Comparison of ENCODE assay signal across 1 cellular context in the genomic region with DNA sequence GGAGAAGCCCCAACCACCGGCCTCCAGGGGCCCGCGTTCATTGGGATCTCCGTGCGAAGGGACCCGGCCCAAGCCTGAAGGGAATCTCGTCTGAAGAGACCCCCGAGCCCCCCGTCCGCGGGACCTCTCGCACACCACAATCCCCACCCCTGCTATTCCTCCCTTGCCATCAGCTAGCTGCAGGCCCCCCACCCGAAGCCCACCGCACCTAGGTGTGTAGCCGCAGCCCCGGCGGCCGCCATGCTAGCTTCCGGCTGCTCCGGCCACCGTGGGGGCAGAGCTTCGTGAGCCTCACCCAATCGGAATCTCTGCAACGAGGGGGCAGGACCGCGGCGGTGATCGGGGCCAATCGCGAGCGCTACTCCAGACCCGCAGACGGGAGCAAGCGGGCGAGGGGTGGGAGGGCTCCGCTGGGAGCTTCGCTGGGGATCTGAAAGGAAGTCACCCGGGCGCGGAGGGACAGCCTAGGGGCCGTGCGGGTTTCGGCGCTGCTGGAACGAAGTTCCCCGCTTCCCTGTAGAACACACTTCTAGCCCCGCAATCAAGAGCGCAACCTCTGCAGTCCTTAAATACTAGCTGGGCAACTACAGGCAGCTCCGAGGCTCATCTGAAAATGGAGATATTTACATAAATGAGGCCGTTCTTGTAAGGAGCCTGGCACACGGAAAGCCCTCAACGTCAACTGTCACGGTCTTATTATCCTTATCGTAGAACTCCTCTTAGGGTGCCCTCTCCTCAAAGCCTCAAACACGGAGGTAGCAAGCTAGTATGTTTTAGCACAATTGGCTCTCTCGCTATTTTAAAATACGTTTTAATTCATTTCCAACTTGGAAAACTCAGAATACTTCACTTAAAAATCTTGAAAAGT.
TF ChIP-seq lines count a peak whose summit lies in the region.

Gene PIGS (minus strand): TSS at position 270 of the 868 bp plus-strand sequence. CDS start 28 bp downstream, at position 242.

TF ChIP-seq in K562, 482 proteins besides CTCF, POLR2A, EP300 and RAD21 (continued from another document and continues in another):
- TF ChIP-seq, protein P1, sequence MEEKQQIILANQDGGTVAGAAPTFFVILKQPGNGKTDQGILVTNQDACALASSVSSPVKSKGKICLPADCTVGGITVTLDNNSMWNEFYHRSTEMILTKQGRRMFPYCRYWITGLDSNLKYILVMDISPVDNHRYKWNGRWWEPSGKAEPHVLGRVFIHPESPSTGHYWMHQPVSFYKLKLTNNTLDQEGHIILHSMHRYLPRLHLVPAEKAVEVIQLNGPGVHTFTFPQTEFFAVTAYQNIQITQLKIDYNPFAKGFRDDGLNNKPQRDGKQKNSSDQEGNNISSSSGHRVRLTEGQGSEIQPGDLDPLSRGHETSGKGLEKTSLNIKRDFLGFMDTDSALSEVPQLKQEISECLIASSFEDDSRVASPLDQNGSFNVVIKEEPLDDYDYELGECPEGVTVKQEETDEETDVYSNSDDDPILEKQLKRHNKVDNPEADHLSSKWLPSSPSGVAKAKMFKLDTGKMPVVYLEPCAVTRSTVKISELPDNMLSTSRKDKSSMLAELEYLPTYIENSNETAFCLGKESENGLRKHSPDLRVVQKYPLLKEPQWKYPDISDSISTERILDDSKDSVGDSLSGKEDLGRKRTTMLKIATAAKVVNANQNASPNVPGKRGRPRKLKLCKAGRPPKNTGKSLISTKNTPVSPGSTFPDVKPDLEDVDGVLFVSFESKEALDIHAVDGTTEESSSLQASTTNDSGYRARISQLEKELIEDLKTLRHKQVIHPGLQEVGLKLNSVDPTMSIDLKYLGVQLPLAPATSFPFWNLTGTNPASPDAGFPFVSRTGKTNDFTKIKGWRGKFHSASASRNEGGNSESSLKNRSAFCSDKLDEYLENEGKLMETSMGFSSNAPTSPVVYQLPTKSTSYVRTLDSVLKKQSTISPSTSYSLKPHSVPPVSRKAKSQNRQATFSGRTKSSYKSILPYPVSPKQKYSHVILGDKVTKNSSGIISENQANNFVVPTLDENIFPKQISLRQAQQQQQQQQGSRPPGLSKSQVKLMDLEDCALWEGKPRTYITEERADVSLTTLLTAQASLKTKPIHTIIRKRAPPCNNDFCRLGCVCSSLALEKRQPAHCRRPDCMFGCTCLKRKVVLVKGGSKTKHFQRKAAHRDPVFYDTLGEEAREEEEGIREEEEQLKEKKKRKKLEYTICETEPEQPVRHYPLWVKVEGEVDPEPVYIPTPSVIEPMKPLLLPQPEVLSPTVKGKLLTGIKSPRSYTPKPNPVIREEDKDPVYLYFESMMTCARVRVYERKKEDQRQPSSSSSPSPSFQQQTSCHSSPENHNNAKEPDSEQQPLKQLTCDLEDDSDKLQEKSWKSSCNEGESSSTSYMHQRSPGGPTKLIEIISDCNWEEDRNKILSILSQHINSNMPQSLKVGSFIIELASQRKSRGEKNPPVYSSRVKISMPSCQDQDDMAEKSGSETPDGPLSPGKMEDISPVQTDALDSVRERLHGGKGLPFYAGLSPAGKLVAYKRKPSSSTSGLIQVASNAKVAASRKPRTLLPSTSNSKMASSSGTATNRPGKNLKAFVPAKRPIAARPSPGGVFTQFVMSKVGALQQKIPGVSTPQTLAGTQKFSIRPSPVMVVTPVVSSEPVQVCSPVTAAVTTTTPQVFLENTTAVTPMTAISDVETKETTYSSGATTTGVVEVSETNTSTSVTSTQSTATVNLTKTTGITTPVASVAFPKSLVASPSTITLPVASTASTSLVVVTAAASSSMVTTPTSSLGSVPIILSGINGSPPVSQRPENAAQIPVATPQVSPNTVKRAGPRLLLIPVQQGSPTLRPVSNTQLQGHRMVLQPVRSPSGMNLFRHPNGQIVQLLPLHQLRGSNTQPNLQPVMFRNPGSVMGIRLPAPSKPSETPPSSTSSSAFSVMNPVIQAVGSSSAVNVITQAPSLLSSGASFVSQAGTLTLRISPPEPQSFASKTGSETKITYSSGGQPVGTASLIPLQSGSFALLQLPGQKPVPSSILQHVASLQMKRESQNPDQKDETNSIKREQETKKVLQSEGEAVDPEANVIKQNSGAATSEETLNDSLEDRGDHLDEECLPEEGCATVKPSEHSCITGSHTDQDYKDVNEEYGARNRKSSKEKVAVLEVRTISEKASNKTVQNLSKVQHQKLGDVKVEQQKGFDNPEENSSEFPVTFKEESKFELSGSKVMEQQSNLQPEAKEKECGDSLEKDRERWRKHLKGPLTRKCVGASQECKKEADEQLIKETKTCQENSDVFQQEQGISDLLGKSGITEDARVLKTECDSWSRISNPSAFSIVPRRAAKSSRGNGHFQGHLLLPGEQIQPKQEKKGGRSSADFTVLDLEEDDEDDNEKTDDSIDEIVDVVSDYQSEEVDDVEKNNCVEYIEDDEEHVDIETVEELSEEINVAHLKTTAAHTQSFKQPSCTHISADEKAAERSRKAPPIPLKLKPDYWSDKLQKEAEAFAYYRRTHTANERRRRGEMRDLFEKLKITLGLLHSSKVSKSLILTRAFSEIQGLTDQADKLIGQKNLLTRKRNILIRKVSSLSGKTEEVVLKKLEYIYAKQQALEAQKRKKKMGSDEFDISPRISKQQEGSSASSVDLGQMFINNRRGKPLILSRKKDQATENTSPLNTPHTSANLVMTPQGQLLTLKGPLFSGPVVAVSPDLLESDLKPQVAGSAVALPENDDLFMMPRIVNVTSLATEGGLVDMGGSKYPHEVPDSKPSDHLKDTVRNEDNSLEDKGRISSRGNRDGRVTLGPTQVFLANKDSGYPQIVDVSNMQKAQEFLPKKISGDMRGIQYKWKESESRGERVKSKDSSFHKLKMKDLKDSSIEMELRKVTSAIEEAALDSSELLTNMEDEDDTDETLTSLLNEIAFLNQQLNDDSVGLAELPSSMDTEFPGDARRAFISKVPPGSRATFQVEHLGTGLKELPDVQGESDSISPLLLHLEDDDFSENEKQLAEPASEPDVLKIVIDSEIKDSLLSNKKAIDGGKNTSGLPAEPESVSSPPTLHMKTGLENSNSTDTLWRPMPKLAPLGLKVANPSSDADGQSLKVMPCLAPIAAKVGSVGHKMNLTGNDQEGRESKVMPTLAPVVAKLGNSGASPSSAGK (IDR thresholded peaks at IDR 0.05), result no peak
- TF ChIP-seq PBX2 (CRISPR knock-in tag; IDR thresholded peaks at IDR 0.05; ENCODE audit: low read depth), result no peak
- TF ChIP-seq PBX2 (tag; conservative IDR thresholded peaks at IDR 0.05; ENCODE audit: low read depth), result no peak
- TF ChIP-seq THRAP3 (IDR thresholded peaks at IDR 0.05; ENCODE audit: borderline replicate concordance), result no peak
- no peak for TF ChIP-seq NUFIP1 (IDR thresholded peaks at IDR 0.05; ENCODE audit: partially characterized antibody)
- TF ChIP-seq NFYB (IDR thresholded peaks at IDR 0.05; ENCODE audit: extremely low read depth, insufficient read length), result peak; percentile 57
- TF ChIP-seq TRIM28 (IDR thresholded peaks at IDR 0.05), result no peak
- TF ChIP-seq SNIP1 (IDR thresholded peaks at IDR 0.05; ENCODE audit: low read depth), result no peak
- no peak for TF ChIP-seq ZNF764 (CRISPR knock-in tag; IDR thresholded peaks at IDR 0.05; ENCODE audit: low read depth)
- TF ChIP-seq KLF6 (CRISPR knock-in tag; IDR thresholded peaks at IDR 0.05; ENCODE audit: borderline replicate concordance), result no peak
- no peak for TF ChIP-seq HMG20B (CRISPR knock-in tag; IDR thresholded peaks at IDR 0.05)
- TF ChIP-seq FOXM1 (IDR thresholded peaks at IDR 0.05; ENCODE audit: low read depth), result no peak
- no peak for TF ChIP-seq FOXM1 (CRISPR knock-in tag; IDR thresholded peaks at IDR 0.05; ENCODE audit: low read depth)
- TF ChIP-seq ZNF766 (CRISPR knock-in tag; conservative IDR thresholded peaks at IDR 0.05), result no peak
- no peak for TF ChIP-seq USF2 (CRISPR knock-in tag; IDR thresholded peaks at IDR 0.05)
- TF ChIP-seq MECOM (CRISPR knock-in tag; IDR thresholded peaks at IDR 0.05), result no peak
- no peak for TF ChIP-seq ARID1B (IDR thresholded peaks at IDR 0.05)
- no peak for TF ChIP-seq CBX2 (IDR thresholded peaks at IDR 0.05; ENCODE audit: insufficient read depth, low read length, poor library complexity, severe bottlenecking)
- no peak for TF ChIP-seq ZBTB8A (IDR thresholded peaks at IDR 0.05; ENCODE audit: partially characterized antibody)
- no peak for TF ChIP-seq PHF21A (IDR thresholded peaks at IDR 0.05; ENCODE audit: borderline replicate concordance, low read depth)
- no peak for TF ChIP-seq NELFE (IDR thresholded peaks at IDR 0.05; ENCODE audit: insufficient read depth, insufficient read length)
- TF ChIP-seq, protein P2, sequence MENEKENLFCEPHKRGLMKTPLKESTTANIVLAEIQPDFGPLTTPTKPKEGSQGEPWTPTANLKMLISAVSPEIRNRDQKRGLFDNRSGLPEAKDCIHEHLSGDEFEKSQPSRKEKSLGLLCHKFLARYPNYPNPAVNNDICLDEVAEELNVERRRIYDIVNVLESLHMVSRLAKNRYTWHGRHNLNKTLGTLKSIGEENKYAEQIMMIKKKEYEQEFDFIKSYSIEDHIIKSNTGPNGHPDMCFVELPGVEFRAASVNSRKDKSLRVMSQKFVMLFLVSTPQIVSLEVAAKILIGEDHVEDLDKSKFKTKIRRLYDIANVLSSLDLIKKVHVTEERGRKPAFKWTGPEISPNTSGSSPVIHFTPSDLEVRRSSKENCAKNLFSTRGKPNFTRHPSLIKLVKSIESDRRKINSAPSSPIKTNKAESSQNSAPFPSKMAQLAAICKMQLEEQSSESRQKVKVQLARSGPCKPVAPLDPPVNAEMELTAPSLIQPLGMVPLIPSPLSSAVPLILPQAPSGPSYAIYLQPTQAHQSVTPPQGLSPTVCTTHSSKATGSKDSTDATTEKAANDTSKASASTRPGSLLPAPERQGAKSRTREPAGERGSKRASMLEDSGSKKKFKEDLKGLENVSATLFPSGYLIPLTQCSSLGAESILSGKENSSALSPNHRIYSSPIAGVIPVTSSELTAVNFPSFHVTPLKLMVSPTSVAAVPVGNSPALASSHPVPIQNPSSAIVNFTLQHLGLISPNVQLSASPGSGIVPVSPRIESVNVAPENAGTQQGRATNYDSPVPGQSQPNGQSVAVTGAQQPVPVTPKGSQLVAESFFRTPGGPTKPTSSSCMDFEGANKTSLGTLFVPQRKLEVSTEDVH (IDR thresholded peaks at IDR 0.05; ENCODE audit: low read depth, partially characterized antibody), result no peak
- no peak for TF ChIP-seq NCOR1 (IDR thresholded peaks at IDR 0.05)
- no peak for TF ChIP-seq GTF2A2 (tag; IDR thresholded peaks at IDR 0.05)
- TF ChIP-seq NFE2 (IDR thresholded peaks at IDR 0.05; ENCODE audit: low read depth), result no peak
- no peak; the same call in 1 of the 2 replicates for TF ChIP-seq ETV1 (tag; conservative IDR thresholded peaks at IDR 0.05; ENCODE audit: low read depth)
- no peak for TF ChIP-seq ZNF175 (CRISPR knock-in tag; IDR thresholded peaks at IDR 0.05; ENCODE audit: low read depth)
- no peak for TF ChIP-seq E2F3 (CRISPR knock-in tag; IDR thresholded peaks at IDR 0.05)
- TF ChIP-seq SREBF1 (IDR thresholded peaks at IDR 0.05; ENCODE audit: borderline replicate concordance, low read depth, low read length), result no peak
- no peak for TF ChIP-seq GTF2F1 (IDR thresholded peaks at IDR 0.05; ENCODE audit: low read depth, low read length)
- peak; percentile 80; the same call in 1 of the 2 replicates for TF ChIP-seq PHF8 (IDR thresholded peaks at IDR 0.05; ENCODE audit: borderline replicate concordance, low read length)
- no peak for TF ChIP-seq FOXK1 (CRISPR knock-in tag; IDR thresholded peaks at IDR 0.05; ENCODE audit: borderline replicate concordance)
- TF ChIP-seq HNRNPH1 (optimal IDR thresholded peaks at IDR 0.05; ENCODE audit: low read depth, low read length), result no peak
- TF ChIP-seq BDP1 (IDR thresholded peaks at IDR 0.05; ENCODE audit: insufficient read depth, insufficient read length), result no peak
- no peak for TF ChIP-seq ZNF124 (CRISPR knock-in tag; IDR thresholded peaks at IDR 0.05)
- TF ChIP-seq KDM5B (IDR thresholded peaks at IDR 0.05; ENCODE audit: insufficient replicate concordance, low read depth, low read length), result peak; percentile 26
- TF ChIP-seq SRSF7 (optimal IDR thresholded peaks at IDR 0.05; ENCODE audit: low read depth, low read length), result no peak
- TF ChIP-seq EP400 (IDR thresholded peaks at IDR 0.05), result no peak
- no peak for TF ChIP-seq ZNF347 (CRISPR knock-in tag; IDR thresholded peaks at IDR 0.05; ENCODE audit: low read depth)
- no peak for TF ChIP-seq KAT7 (CRISPR knock-in tag; IDR thresholded peaks at IDR 0.05; ENCODE audit: borderline replicate concordance)
- no peak for TF ChIP-seq ZBTB2 (IDR thresholded peaks at IDR 0.05)
- no peak for TF ChIP-seq ZNF232 (CRISPR knock-in tag; IDR thresholded peaks at IDR 0.05)
- TF ChIP-seq SMARCA5 (IDR thresholded peaks at IDR 0.05), result no peak
- peak; percentile 46; the same call in 1 of the 2 replicates for TF ChIP-seq JUND (IDR thresholded peaks at IDR 0.05; ENCODE audit: borderline replicate concordance, low read depth, low read length)
- TF ChIP-seq JUND (tag; IDR thresholded peaks at IDR 0.05; ENCODE audit: borderline replicate concordance, low read depth, low read length), result 0 out of 3 replicates have a peak, but pooled peaks have one; percentile 28
